10 cellular contexts compared by ENCODE assay signal in genomic region chr6:35181313-35181932, GRCh38. TPM values are rescaled to one million over a fixed set of nuclear protein-coding genes. Genes with fewer than 3 reads are reported as not detected.
DNase-seq lines count a peak whose midpoint lies in the region; ATAC-seq, FAIRE-seq and TF ChIP-seq lines count a peak whose summit lies in the region.
"Had no signal": no experiment of that assay in that cellular context is flagged by ENCODE, and none has a peak within 500 bp of the region (broad histone marks: within the 10 kb centered on the region; RNA-seq: fewer than 3 reads in every experiment).

No MANE protein-coding gene starts in this region.

- BruUV-seq in mammary epithelial cell (replicated peaks; lab: Mats Ljungman, UMichigan), result no TSS peak

- no peaks in the 10 kb centered on the region for H3K36me3 ChIP-seq in mammary epithelial cell (ENCODE audit: insufficient read depth, low read length)
- no peaks in the 10 kb centered on the region for H3K36me3 ChIP-seq in kidney (ENCODE audit: control insufficient read depth in 1 of 2, insufficient read depth in 2 of 2, low read length in 2 of 2)
- no peaks in the 10 kb centered on the region for H3K36me3 ChIP-seq in upper lobe of right lung

- CTCF ChIA-PET in mammary epithelial cell (lab: Charles Lee; ENCODE audit: low non-redundant PET), result no interaction called here

- peak; percentile 60 for ATAC-seq in upper lobe of right lung
- no peak for ATAC-seq in HG02938 (IDR thresholded peaks at IDR 0.05; ENCODE audit: unreplicated experiment)

- TF ChIP-seq CTCF in mammary epithelial cell (conservative IDR thresholded peaks at IDR 0.05 in 1 of 2, IDR thresholded peaks at IDR 0.05 in 1 of 2; ENCODE audit: extremely low read depth in 1 of 2, insufficient read depth in 1 of 2, low read depth in 1 of 2, low read length in 2 of 2) (no peak), kidney (IDR thresholded peaks at IDR 0.05; ENCODE audit: borderline replicate concordance, extremely low read depth, insufficient read depth) (no peak), upper lobe of right lung (IDR thresholded peaks at IDR 0.05) (no peak)

- intact Hi-C loops in mammary epithelial cell (cut with micrococcal nuclease), result no loop called here
- intact Hi-C loops in kidney (cut with DNase I), result no loop called here
- intact Hi-C loops in upper lobe of right lung (cut with DNase I), result no loop called here

- dilution Hi-C loops in mammary epithelial cell (cut with HindIII; ENCODE audit: low sequenced_read_pairs), result no loop called here

- FAIRE-seq in kidney (lab: Jason Lieb, UNC), result peak; percentile 17

- H3K79me2 ChIP-seq in mammary epithelial cell (ENCODE audit: insufficient read depth, low read length), result no peaks in the 10 kb centered on the region

- peak; percentile 24 for DNase-seq in NCI-H2171 treated with DMSO at 0.1 percent for 48 hours (lab: John Stamatoyannopoulos, UW)
- no peak for DNase-seq in NCI-H2171 (lab: John Stamatoyannopoulos, UW)
- DNase-seq in mammary epithelial cell, result no peak
- DNase-seq in kidney, result no peak
- DNase-seq in upper lobe of right lung, result no peak
- DNase-seq in activated CD4-positive, alpha-beta T cell treated with anti-CD3 and anti-CD28 coated beads for 4 hours, result no peak
- DNase-seq in epidermal melanocyte (ENCODE audit: insufficient read length, low spot score), result no peak
- DNase-seq: activated naive CD4-positive, alpha-beta T cell treated with anti-CD3 and anti-CD28 coated beads, Interleukin-2, amount 10 ng/mL, durations not matched to agents 7 days and 5 days; stimulated activated naive CD4-positive, alpha-beta T cell treated with Interleukin-2 at 50 U/mL for 16 hours had no signal

- WGBS in mammary epithelial cell (ENCODE audit: low coverage, missing lambda C conversion rate), result 56% methylated on average over 5 of the region's 5 CpGs

- no peaks in the 10 kb centered on the region for H3K9me3 ChIP-seq in mammary epithelial cell (replicated peaks; ENCODE audit: insufficient read depth, low read length)
- no peaks in the 10 kb centered on the region for H3K9me3 ChIP-seq in kidney (ENCODE audit: control insufficient read depth in 1 of 2, low read length in 2 of 2)
- H3K9me3 ChIP-seq in upper lobe of right lung, result no peaks in the 10 kb centered on the region

- in situ Hi-C loops in mammary epithelial cell (cut with MboI; ENCODE audit: low sequenced_read_pairs in 2 of 2), result no loop called here

- H3K4me2 ChIP-seq in mammary epithelial cell (ENCODE audit: insufficient read depth, low read depth, low read length), result peak overlapping the region; percentile 59

- H3K27ac ChIP-seq in mammary epithelial cell (ENCODE audit: insufficient read depth, low read depth, low read length) (peak overlapping the region; percentile 6), kidney (ENCODE audit: low read depth in 2 of 2, low read length in 2 of 2) (no peak overlapping the region), upper lobe of right lung (peak overlapping the region; percentile 63)

- H3K4me3 ChIP-seq in mammary epithelial cell (replicated peaks in 1 of 3; ENCODE audit: insufficient read depth in 1 of 3, low read depth in 2 of 3, low read length in 3 of 3) (no peak overlapping the region), kidney (ENCODE audit: low read length in 2 of 2) (no peak overlapping the region), upper lobe of right lung (no peak overlapping the region)

- peaks cover 17% of the 10 kb centered on the region for H3K4me1 ChIP-seq in mammary epithelial cell (ENCODE audit: insufficient read depth, low read length)
- peaks cover 6 to 8% of the 10 kb centered on the region in 2 donors for H3K4me1 ChIP-seq in kidney (ENCODE audit: control insufficient read depth in 1 of 2, insufficient read depth in 1 of 2, low read depth in 1 of 2, low read length in 2 of 2)
- peaks cover 14% of the 10 kb centered on the region for H3K4me1 ChIP-seq in upper lobe of right lung

- H4K20me1 ChIP-seq in mammary epithelial cell (ENCODE audit: insufficient read depth, low read length), result no peaks in the 10 kb centered on the region

- no peaks in the 10 kb centered on the region for H3K27me3 ChIP-seq in mammary epithelial cell (ENCODE audit: insufficient read depth, low read length)
- no peaks in the 10 kb centered on the region for H3K27me3 ChIP-seq in upper lobe of right lung

- no peak overlapping the region for H3K9ac ChIP-seq in mammary epithelial cell (ENCODE audit: insufficient read depth, low read length)
- no peak overlapping the region for H3K9ac ChIP-seq in kidney (ENCODE audit: low read length in 2 of 2)

- peak overlapping the region; percentile 58 for H2AFZ ChIP-seq in mammary epithelial cell (ENCODE audit: low read depth, low read length)

RNA-seq across cellular contexts. Expression of gene SCUBE3, which starts 32.3 kb away (rescaled TPM):
- under 1 TPM; under 0.01 to 0.19 TPM for total RNA-seq in mammary epithelial cell
- 0.06 TPM for polyA plus RNA-seq in mammary epithelial cell
- polyA minus RNA-seq in mammary epithelial cell, result not detected
- total RNA-seq in kidney, result 4.5 TPM
- 2.5 TPM for polyA plus RNA-seq in kidney (ENCODE audit: insufficient read depth, low read depth, low replicate concordance)
- total RNA-seq in upper lobe of right lung, result 0.46 TPM

RNA-seq across cellular contexts. Expression of gene TCP11, which starts 40.3 kb away (rescaled TPM):
- total RNA-seq in mammary epithelial cell (not detected), kidney (0.50 TPM), upper lobe of right lung (not detected)
- polyA plus RNA-seq in mammary epithelial cell (not detected), kidney (ENCODE audit: insufficient read depth, low read depth, low replicate concordance) (0.41 TPM)
- not detected for polyA minus RNA-seq in mammary epithelial cell

Comparison
In these comparisons a context has a peak if more than half of its experiments do, and no peak if none do; other contexts are left out.
1. H3K27ac ChIP-seq: peak in mammary epithelial cell (single experiment) and upper lobe of right lung (single experiment); none in kidney (0 of 2).